Comparison of ENCODE assay signal across 8 cellular contexts in the genomic region with DNA sequence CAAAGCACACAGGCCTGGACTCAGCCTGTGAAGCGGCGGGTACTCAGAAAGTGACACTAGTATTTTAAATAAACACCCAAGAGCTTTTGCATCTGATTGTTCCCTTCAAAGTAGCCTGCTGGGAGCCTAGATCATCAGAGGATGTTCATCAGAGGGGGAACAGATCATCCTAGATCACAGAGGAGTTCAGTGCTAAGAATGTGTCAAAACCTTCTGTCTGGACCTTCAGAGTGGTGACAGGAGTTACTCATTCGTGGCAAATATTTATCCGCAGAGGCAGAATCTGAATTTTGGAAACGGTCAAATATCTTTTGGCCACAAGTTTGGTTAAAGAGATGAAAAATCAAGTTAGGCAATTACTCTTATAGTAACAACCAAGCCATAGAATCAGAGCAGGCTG. TPM values are rescaled to one million over a fixed set of nuclear protein-coding genes. Genes with fewer than 3 reads are reported as not detected.
DNase-seq lines count a peak whose midpoint lies in the region; ATAC-seq, FAIRE-seq and TF ChIP-seq lines count a peak whose summit lies in the region.

No MANE protein-coding gene starts in this region.

- CTCF ChIA-PET in H1 (lab: Charles Lee; ENCODE audit: partially characterized antibody), result interaction anchor here (1.5 to 2.4 kb wide), 5 partner anchors 8 to 76 kb away, joined by 4 to 12 read pairs (median 6); no protein-coding TSS in a partner anchor

- H3K79me1 ChIP-seq in H1 (ENCODE audit: low read depth, low read length), result no peaks in the 10 kb centered on the region

- H3K27me3 ChIP-seq in MM.1S (replicated peaks; ENCODE audit: insufficient read depth, low read length) (peaks cover 5% of the 10 kb centered on the region; the same call in 1 of the 2 replicates), H1 (replicated peaks in 1 of 4; ENCODE audit: control insufficient read depth in 3 of 4, extremely low read depth in 1 of 4, insufficient read depth in 3 of 4, low read length in 3 of 4) (peaks cover 0 to 20% (median 12%) of the 10 kb centered on the region in 4 experiments; a peak in 5 of 7 replicates), parathyroid adenoma (ENCODE audit: control insufficient read depth, insufficient read depth, low read length) (no peaks in the 10 kb centered on the region)

- ATAC-seq in GM18868 (IDR thresholded peaks at IDR 0.05; ENCODE audit: unreplicated experiment), result no peak

- DNase-seq in COLO668 (lab: John Stamatoyannopoulos, UW; ENCODE audit: unreplicated experiment) (peak; percentile 58), MM.1S (no peak), H1 (ENCODE audit: low read depth in 1 of 2, low spot score in 2 of 2) (no peak), HT-29 (ENCODE audit: low spot score) (no peak), OCI-M1 (lab: John Stamatoyannopoulos, UW) (no peak)
- DNase-seq in stimulated activated CD4-positive, alpha-beta T cell treated with anti-CD3 and anti-CD28 coated beads, Interleukin-15, amount 100 ng/mL, for 24 hours, result no peak

- H3K79me2 ChIP-seq in MM.1S (ENCODE audit: low read length) (no peaks in the 10 kb centered on the region), H1 (ENCODE audit: control insufficient read depth in 1 of 2, insufficient read depth in 2 of 2, low read length in 2 of 2) (no peaks in the 10 kb centered on the region), parathyroid adenoma (no peaks in the 10 kb centered on the region)

- H3K4me1 ChIP-seq in MM.1S (ENCODE audit: low read length) (no peaks in the 10 kb centered on the region), H1 (replicated peaks in 1 of 4; ENCODE audit: control insufficient read depth in 3 of 4, insufficient read depth in 4 of 4, low read length in 3 of 4) (peaks cover 0 to 11% (median 7%) of the 10 kb centered on the region in 4 experiments; a peak in 6 of 7 replicates), parathyroid adenoma (peaks cover 4% of the 10 kb centered on the region)

- H3K9ac ChIP-seq in MM.1S (ENCODE audit: low read length) (no peak overlapping the region), H1 (replicated peaks in 1 of 4; ENCODE audit: extremely low read depth in 1 of 4, low read depth in 3 of 4, low read length in 3 of 4) (no peak overlapping the region), parathyroid adenoma (no peak overlapping the region)

- H3K23me2 ChIP-seq in H1 (ENCODE audit: low read depth, low read length), result no peaks in the 10 kb centered on the region; the same call in 1 of the 2 replicates

- no peak overlapping the region for H2BK20ac ChIP-seq in H1 (ENCODE audit: low read length)

- H2BK15ac ChIP-seq in H1 (ENCODE audit: low read length), result no peak overlapping the region

- POLR2A ChIA-PET in H1 (lab: Charles Lee; ENCODE audit: partially characterized antibody), result interaction anchor here (0.6 to 0.7 kb wide), 2 partner anchors 10 to 83 kb away, joined by 3 read pairs; no protein-coding TSS in a partner anchor

- H4K5ac ChIP-seq in H1 (ENCODE audit: insufficient read length, low read depth, low read length), result no peak overlapping the region

- no peak for TF ChIP-seq EP300 in H1 (IDR thresholded peaks at IDR 0.05; ENCODE audit: borderline replicate concordance in 1 of 2, low read depth in 2 of 2, low read length in 2 of 2)

- no peak overlapping the region for H2BK120ac ChIP-seq in H1 (replicated peaks; ENCODE audit: low read depth, low read length)

- H3K23ac ChIP-seq in H1 (ENCODE audit: insufficient read length), result no peak overlapping the region

- H3F3A ChIP-seq in MM.1S (ENCODE audit: insufficient read depth, low read length), result no peaks in the 10 kb centered on the region

- no peak for TF ChIP-seq RAD21 in H1 (IDR thresholded peaks at IDR 0.05 in 1 of 2, conservative IDR thresholded peaks at IDR 0.05 in 1 of 2; ENCODE audit: low read depth in 2 of 2, low read length in 2 of 2)

- TF ChIP-seq POLR2A in H1 (IDR thresholded peaks at IDR 0.05; ENCODE audit: control extremely low read depth in 1 of 2, low read depth in 2 of 2, low read length in 2 of 2), result no peak

- no peak overlapping the region for H4K8ac ChIP-seq in H1 (ENCODE audit: extremely low read depth, insufficient read depth, low read length)

- no peak overlapping the region for H2AK5ac ChIP-seq in H1 (ENCODE audit: low read depth, low read length)

- peak overlapping the region; percentile 61; the same call in 1 of the 2 replicates for H3K4me2 ChIP-seq in MM.1S (ENCODE audit: low read depth, low read length)
- peak overlapping the region; percentile 74 to 76 for H3K4me2 ChIP-seq in H1 (ENCODE audit: insufficient read depth in 1 of 2, low read depth in 2 of 2, low read length in 2 of 2)
- peak overlapping the region; percentile 19 for H3K4me2 ChIP-seq in parathyroid adenoma (ENCODE audit: low read length)

- FAIRE-seq in H1 (lab: Jason Lieb, UNC), result no peak

- H3K36me3 ChIP-seq in MM.1S (replicated peaks; ENCODE audit: insufficient read depth, low read length) (no peaks in the 10 kb centered on the region), H1 (ENCODE audit: control insufficient read depth in 2 of 4, insufficient read depth in 4 of 4, low read length in 3 of 4) (no peaks in the 10 kb centered on the region), parathyroid adenoma (ENCODE audit: control insufficient read depth, insufficient read depth, low read length) (no peaks in the 10 kb centered on the region)

- H2BK5ac ChIP-seq in H1 (ENCODE audit: low read depth, low read length), result no peak overlapping the region

- no peaks in the 10 kb centered on the region for H3K9me2 ChIP-seq in MM.1S (replicated peaks; ENCODE audit: insufficient read depth, low read length)

- no peak overlapping the region for H3K4ac ChIP-seq in H1 (replicated peaks; ENCODE audit: insufficient read length, low read depth, low read length)

- no peaks in the 10 kb centered on the region for H4K20me1 ChIP-seq in MM.1S (ENCODE audit: insufficient read depth, low read length)
- H4K20me1 ChIP-seq in H1 (replicated peaks in 1 of 2; ENCODE audit: control insufficient read depth in 1 of 2, insufficient read depth in 2 of 2, low read length in 2 of 2), result no peaks in the 10 kb centered on the region

- H3K9me3 ChIP-seq in MM.1S (replicated peaks; ENCODE audit: insufficient read depth, low read length) (no peaks in the 10 kb centered on the region), H1 (ENCODE audit: insufficient read depth in 2 of 2, low read depth in 1 of 2, low read length in 1 of 2) (no peaks in the 10 kb centered on the region), parathyroid adenoma (ENCODE audit: control insufficient read depth, low read length) (no peaks in the 10 kb centered on the region)

- no peak overlapping the region for H3K56ac ChIP-seq in H1 (replicated peaks; ENCODE audit: insufficient read length, low read depth, low read length)

- no peak overlapping the region for H2BK12ac ChIP-seq in H1 (ENCODE audit: low read depth, low read length)

- 0 out of 2 replicates have a peak overlapping the region, but pooled peaks have one; percentile 55 for H2AFZ ChIP-seq in MM.1S (ENCODE audit: low read length)
- no peak overlapping the region for H2AFZ ChIP-seq in H1 (ENCODE audit: low read length)
- H2AFZ ChIP-seq in parathyroid adenoma, result peak overlapping the region; percentile 90

- H4K91ac ChIP-seq in H1 (replicated peaks; ENCODE audit: insufficient read length, low read length), result no peak overlapping the region

- TF ChIP-seq CTCF in MM.1S (IDR thresholded peaks at IDR 0.05; ENCODE audit: low read length) (no peak), H1 (IDR thresholded peaks at IDR 0.05; ENCODE audit: control extremely low read depth in 1 of 3, insufficient read depth in 1 of 3, low read depth in 1 of 3, low read length in 3 of 3) (no peak), parathyroid adenoma (IDR thresholded peaks at IDR 0.05) (no peak)

- H3K27ac ChIP-seq in MM.1S (ENCODE audit: low read length) (no peak overlapping the region), H1 (ENCODE audit: low read depth, low read length) (no peak overlapping the region), parathyroid adenoma (no peak overlapping the region)

- no peak overlapping the region for H3K14ac ChIP-seq in H1 (ENCODE audit: insufficient read length)

- H3K18ac ChIP-seq in H1 (ENCODE audit: extremely low read depth, low read length), result no peak overlapping the region

- WGBS in H1 (ENCODE audit: extremely low coverage in 1 of 2, insufficient coverage in 1 of 2, insufficient read length in 1 of 2, insufficient replicate concordance in 2 of 2, low coverage in 1 of 2, low lambda C conversion rate in 2 of 2, missing lambda C conversion rate in 1 of 2), 2 experiments, result 83% methylated on average over 5 of the region's 5 CpGs; no CpG with 5 or more reads in 1 of the 2 experiments

- no peak overlapping the region for H3K4me3 ChIP-seq in MM.1S (ENCODE audit: low read length)
- H3K4me3 ChIP-seq in H1 (ENCODE audit: extremely low read depth in 1 of 4, insufficient read depth in 2 of 4, low read depth in 3 of 4, low read length in 4 of 4), result peak overlapping the region in 2 of 4 experiments; percentile 21 to 61; a peak in 4 of 8 replicates
- no peak overlapping the region for H3K4me3 ChIP-seq in parathyroid adenoma (ENCODE audit: low read depth, low read length)

RNA-seq across cellular contexts. Expression of gene KIF7, which starts 9.7 kb away (rescaled TPM):
- 14.0 TPM in 2 replicates for total RNA-seq in H1 (2021; fragmentation: NEBNext Ultra II Directional; extraction: Animal tissue kit (Norgen Biotek cat#: 25700))
- 4.9 and 7.0 TPM in 2 replicates for polyA plus RNA-seq in H1 (2011; rRNA removed)
- polyA plus RNA-seq in H1 (2011; cell fraction: cytosol; rRNA removed), result 9.8 TPM
- 18.2 TPM for polyA plus RNA-seq in H1 (2011; cell fraction: nucleus; rRNA removed)
- polyA plus RNA-seq in H1 (2012, experiment 1 of 2), result 7.0 to 13.1 TPM (median 12.5 TPM) in 4 replicates
- 3.4 TPM for polyA plus RNA-seq in H1 (2012, experiment 2 of 2)
- 6.0 TPM for polyA plus RNA-seq in H1 (2013, experiment 1 of 2)
- 5.6 TPM for polyA plus RNA-seq in H1 (2013, experiment 2 of 2)
- 3.9 and 4.4 TPM in 2 replicates for polyA minus RNA-seq in H1 (2011; rRNA and poly(A)+ RNA removed)
- polyA minus RNA-seq in H1 (2011; cell fraction: cytosol; rRNA and poly(A)+ RNA removed), result 7.1 TPM
- 8.6 TPM for polyA minus RNA-seq in H1 (2011; cell fraction: nucleus; rRNA and poly(A)+ RNA removed)
- total RNA-seq in HT-29 (2014; rRNA removed; shearing (Covaris generic)), result 2.0 and 2.1 TPM in 2 replicates

RNA-seq across cellular contexts. Expression of gene PLIN1, which starts 14.2 kb away (rescaled TPM):
- 0.11 TPM in 1 of 2 replicates, not detected in the other for total RNA-seq in H1 (2021; fragmentation: NEBNext Ultra II Directional; extraction: Animal tissue kit (Norgen Biotek cat#: 25700))
- 0.33 and 0.41 TPM in 2 replicates for polyA plus RNA-seq in H1 (2011; rRNA removed)
- polyA plus RNA-seq in H1 (2011; cell fraction: cytosol; rRNA removed), result 0.32 TPM
- polyA plus RNA-seq in H1 (2011; cell fraction: nucleus; rRNA removed), result 0.86 TPM
- 0.11 to 0.16 TPM (median 0.15 TPM) in 3 of 4 replicates, not detected in the other for polyA plus RNA-seq in H1 (2012, experiment 1 of 2)
- polyA plus RNA-seq in H1 (2012, experiment 2 of 2), result 0.08 TPM
- polyA plus RNA-seq in H1 (2013, experiment 1 of 2), result 0.08 TPM
- 0.15 TPM for polyA plus RNA-seq in H1 (2013, experiment 2 of 2)
- polyA minus RNA-seq in H1 (2011; rRNA and poly(A)+ RNA removed), result 0.06 TPM in 1 of 2 replicates, not detected in the other
- polyA minus RNA-seq in H1 (2011; cell fraction: cytosol; rRNA and poly(A)+ RNA removed), result not detected
- polyA minus RNA-seq in H1 (2011; cell fraction: nucleus; rRNA and poly(A)+ RNA removed), result not detected
- 0.03 and 0.51 TPM in 2 replicates for total RNA-seq in HT-29 (2014; rRNA removed; shearing (Covaris generic))

RNA-seq across cellular contexts. Expression of gene PEX11A, which starts 25.6 kb away (rescaled TPM):
- 2.2 and 2.9 TPM in 2 replicates for total RNA-seq in H1 (2021; fragmentation: NEBNext Ultra II Directional; extraction: Animal tissue kit (Norgen Biotek cat#: 25700))
- polyA plus RNA-seq in H1 (2011; rRNA removed), result 2.3 and 3.0 TPM in 2 replicates
- 2.2 TPM for polyA plus RNA-seq in H1 (2011; cell fraction: cytosol; rRNA removed)
- 1.7 TPM for polyA plus RNA-seq in H1 (2011; cell fraction: nucleus; rRNA removed)
- polyA plus RNA-seq in H1 (2012, experiment 1 of 2), result 2.5 to 3.5 TPM (median 2.7 TPM) in 4 replicates
- polyA plus RNA-seq in H1 (2012, experiment 2 of 2), result 1.5 TPM
- 2.2 TPM for polyA plus RNA-seq in H1 (2013, experiment 1 of 2)
- 2.4 TPM for polyA plus RNA-seq in H1 (2013, experiment 2 of 2)
- polyA minus RNA-seq in H1 (2011; rRNA and poly(A)+ RNA removed), result 3.4 and 4.1 TPM in 2 replicates
- polyA minus RNA-seq in H1 (2011; cell fraction: cytosol; rRNA and poly(A)+ RNA removed), result 3.0 TPM
- polyA minus RNA-seq in H1 (2011; cell fraction: nucleus; rRNA and poly(A)+ RNA removed), result 2.7 TPM
- 5.8 and 8.8 TPM in 2 replicates for total RNA-seq in HT-29 (2014; rRNA removed; shearing (Covaris generic))

RNA-seq across cellular contexts. Expression of gene WDR93, which starts 25.7 kb away (rescaled TPM):
- total RNA-seq in H1 (2021; fragmentation: NEBNext Ultra II Directional; extraction: Animal tissue kit (Norgen Biotek cat#: 25700)), result not detected in 2 replicates
- 0.03 and 0.08 TPM in 2 replicates for polyA plus RNA-seq in H1 (2011; rRNA removed)
- 0.22 TPM for polyA plus RNA-seq in H1 (2011; cell fraction: cytosol; rRNA removed)
- polyA plus RNA-seq in H1 (2011; cell fraction: nucleus; rRNA removed), result 0.06 TPM
- 0.08 to 0.29 TPM in 2 of 4 replicates, not detected in the others for polyA plus RNA-seq in H1 (2012, experiment 1 of 2)
- not detected for polyA plus RNA-seq in H1 (2012, experiment 2 of 2)
- 0.06 TPM for polyA plus RNA-seq in H1 (2013, experiment 1 of 2)
- polyA plus RNA-seq in H1 (2013, experiment 2 of 2), result 0.04 TPM
- not detected in 2 replicates for polyA minus RNA-seq in H1 (2011; rRNA and poly(A)+ RNA removed)
- polyA minus RNA-seq in H1 (2011; cell fraction: cytosol; rRNA and poly(A)+ RNA removed), result not detected
- not detected for polyA minus RNA-seq in H1 (2011; cell fraction: nucleus; rRNA and poly(A)+ RNA removed)
- 0.08 and 0.61 TPM in 2 replicates for total RNA-seq in HT-29 (2014; rRNA removed; shearing (Covaris generic))

Comparison
In these comparisons a context has a peak if more than half of its experiments do, and no peak if none do; other contexts are left out.
1. H3K4me2 ChIP-seq: peak in every context shown above with its lines; median percentile 75 in H1; 61 in MM.1S; 19 in parathyroid adenoma.